In the genomic region with DNA sequence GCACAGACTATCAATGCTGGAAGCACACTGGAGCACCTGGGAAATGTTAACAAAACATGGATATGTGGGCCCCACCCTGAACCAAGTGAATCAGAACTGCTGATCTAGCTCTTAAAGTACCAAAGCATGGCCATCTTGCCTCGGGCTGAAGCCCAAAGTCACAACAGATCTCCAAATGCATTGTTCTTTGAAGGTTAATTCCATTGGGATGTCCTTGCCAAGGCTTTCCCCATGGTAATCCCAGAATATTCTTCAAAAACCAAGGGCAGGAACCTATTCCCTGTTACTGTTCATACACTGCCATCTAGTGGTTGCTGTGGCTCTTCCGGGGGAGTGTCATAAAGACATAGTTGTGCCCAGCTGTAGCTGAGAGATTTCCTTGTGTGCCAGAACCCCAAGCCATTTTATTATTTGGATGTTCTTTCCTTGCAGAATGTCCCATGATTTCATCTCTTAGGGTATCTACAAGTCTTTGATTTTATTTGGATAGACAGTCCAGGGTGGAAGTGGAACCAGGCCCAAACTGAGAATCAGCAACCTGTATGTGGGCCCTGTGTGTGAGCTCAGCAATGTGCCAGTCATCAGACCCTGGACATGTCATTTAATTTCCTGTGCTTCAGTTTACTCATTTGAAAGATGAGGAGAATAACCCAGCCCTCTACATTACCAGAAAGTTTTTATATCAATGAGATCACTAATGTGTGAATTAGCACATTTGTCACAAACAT, we compare ENCODE assay signal across 1 cellular context.
A peak's percentile ranks its signal among the peaks of the same experiment; 100 is the strongest.
TF ChIP-seq lines count a peak whose summit lies in the region.

No MANE protein-coding gene starts in this region.

TF ChIP-seq in HepG2, 621 proteins besides CTCF, POLR2A, EP300 and RAD21 (continued from another document):
- TF ChIP-seq, protein P1, sequence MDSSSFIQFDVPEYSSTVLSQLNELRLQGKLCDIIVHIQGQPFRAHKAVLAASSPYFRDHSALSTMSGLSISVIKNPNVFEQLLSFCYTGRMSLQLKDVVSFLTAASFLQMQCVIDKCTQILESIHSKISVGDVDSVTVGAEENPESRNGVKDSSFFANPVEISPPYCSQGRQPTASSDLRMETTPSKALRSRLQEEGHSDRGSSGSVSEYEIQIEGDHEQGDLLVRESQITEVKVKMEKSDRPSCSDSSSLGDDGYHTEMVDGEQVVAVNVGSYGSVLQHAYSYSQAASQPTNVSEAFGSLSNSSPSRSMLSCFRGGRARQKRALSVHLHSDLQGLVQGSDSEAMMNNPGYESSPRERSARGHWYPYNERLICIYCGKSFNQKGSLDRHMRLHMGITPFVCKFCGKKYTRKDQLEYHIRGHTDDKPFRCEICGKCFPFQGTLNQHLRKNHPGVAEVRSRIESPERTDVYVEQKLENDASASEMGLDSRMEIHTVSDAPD (CRISPR knock-in tag; IDR thresholded peaks at IDR 0.05): no peak
- no peak for TF ChIP-seq ZNF740 (CRISPR knock-in tag; IDR thresholded peaks at IDR 0.05)
- TF ChIP-seq TFAP4 (IDR thresholded peaks at IDR 0.05; ENCODE audit: borderline replicate concordance, low read depth): peak; percentile 21; the same call in 1 of the 2 replicates
- TF ChIP-seq, protein P2, sequence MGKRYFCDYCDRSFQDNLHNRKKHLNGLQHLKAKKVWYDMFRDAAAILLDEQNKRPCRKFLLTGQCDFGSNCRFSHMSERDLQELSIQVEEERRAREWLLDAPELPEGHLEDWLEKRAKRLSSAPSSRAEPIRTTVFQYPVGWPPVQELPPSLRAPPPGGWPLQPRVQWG (CRISPR knock-in tag; IDR thresholded peaks at IDR 0.05; ENCODE audit: borderline replicate concordance, low read depth): no peak
- TF ChIP-seq, protein P3, sequence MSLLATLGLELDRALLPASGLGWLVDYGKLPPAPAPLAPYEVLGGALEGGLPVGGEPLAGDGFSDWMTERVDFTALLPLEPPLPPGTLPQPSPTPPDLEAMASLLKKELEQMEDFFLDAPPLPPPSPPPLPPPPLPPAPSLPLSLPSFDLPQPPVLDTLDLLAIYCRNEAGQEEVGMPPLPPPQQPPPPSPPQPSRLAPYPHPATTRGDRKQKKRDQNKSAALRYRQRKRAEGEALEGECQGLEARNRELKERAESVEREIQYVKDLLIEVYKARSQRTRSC (CRISPR knock-in tag; IDR thresholded peaks at IDR 0.05; ENCODE audit: low read depth): no peak
- no peak for TF ChIP-seq FIP1L1 (IDR thresholded peaks at IDR 0.05; ENCODE audit: borderline replicate concordance, insufficient read depth, low read depth, low read length)
- no peak for TF ChIP-seq ZNF124 (CRISPR knock-in tag; IDR thresholded peaks at IDR 0.05)
- peak; percentile 64; the same call in 1 of the 2 replicates for TF ChIP-seq ETV5 (CRISPR knock-in tag; IDR thresholded peaks at IDR 0.05; ENCODE audit: borderline replicate concordance)
- no peak for TF ChIP-seq RBM22 (optimal IDR thresholded peaks at IDR 0.05; ENCODE audit: low read length)
- 0 out of 2 replicates have a peak, but pooled peaks have one; percentile 53 for TF ChIP-seq SMAD3 (CRISPR knock-in tag; IDR thresholded peaks at IDR 0.05)
- TF ChIP-seq NCOA5 (CRISPR knock-in tag; IDR thresholded peaks at IDR 0.05): no peak
- peak; percentile 50; the same call in 1 of the 2 replicates for TF ChIP-seq IRF2 (CRISPR knock-in tag; IDR thresholded peaks at IDR 0.05)
- no peak for TF ChIP-seq ATRX (CRISPR knock-in tag; IDR thresholded peaks at IDR 0.05; ENCODE audit: borderline replicate concordance)
- no peak for TF ChIP-seq NFKB2 (CRISPR knock-in tag; IDR thresholded peaks at IDR 0.05; ENCODE audit: borderline replicate concordance)
- no peak for TF ChIP-seq ZNF513 (CRISPR knock-in tag; conservative IDR thresholded peaks at IDR 0.05)
- TF ChIP-seq CHD4 (IDR thresholded peaks at IDR 0.05; ENCODE audit: borderline replicate concordance, low read length): no peak
TF ChIP-seq in HepG2: peak in this region for 15.
